1 cellular context compared by ENCODE assay signal in the genomic region with DNA sequence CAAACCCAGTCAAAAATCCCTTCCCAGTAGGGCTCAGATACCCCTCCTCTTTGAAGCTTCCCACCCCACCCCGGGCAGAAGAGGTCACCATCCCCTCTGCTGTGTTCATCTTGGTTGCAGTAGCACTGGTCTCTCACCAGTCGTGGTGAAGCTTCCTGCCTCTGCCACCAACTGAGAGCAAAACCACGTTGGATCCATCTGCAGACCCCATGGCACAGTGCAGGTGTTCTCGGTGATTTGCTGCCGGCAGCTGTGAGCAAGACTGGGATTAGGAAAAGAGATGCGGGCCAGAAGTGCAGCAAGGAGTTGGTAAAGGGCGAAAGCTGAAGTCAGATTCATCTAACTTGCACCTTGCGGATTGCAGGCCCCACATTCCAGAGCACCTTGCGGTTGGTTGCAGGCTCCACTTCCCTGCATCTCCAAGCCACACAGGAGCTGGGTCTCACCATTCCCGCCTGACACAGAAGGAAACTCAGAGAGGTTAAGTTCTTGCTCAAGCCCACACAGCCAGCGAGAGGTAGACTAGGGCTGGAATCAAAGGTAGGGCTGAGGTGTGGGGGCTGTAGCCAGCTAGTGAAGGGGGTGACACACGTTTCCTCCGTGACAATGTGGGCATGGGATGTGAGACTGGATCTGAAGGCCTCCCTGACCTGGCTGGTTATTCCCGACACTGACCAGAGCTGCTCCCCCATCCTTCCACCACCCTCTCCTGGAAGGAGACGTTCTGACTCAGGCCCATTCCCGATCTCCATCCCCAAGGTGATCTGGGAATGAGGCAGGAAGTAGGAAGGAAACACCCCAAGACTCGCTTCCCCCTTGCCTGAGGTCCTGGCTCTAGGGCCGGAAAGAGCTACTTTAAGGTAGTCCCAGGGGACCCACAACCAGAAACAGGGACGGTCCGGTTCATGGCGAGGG.
TF ChIP-seq lines count a peak whose summit lies in the region.

No MANE protein-coding gene starts in this region.

TF ChIP-seq in endothelial cell of umbilical vein, 7 proteins besides CTCF, POLR2A, EP300 and RAD21:
- TF ChIP-seq POLR2AphosphoS5 (IDR thresholded peaks at IDR 0.05; ENCODE audit: insufficient read depth, low read depth, low read length) (no peak), EZH2 (IDR thresholded peaks at IDR 0.05; ENCODE audit: borderline replicate concordance, low read depth, low read length, severe bottlenecking) (no peak), MYC (IDR thresholded peaks at IDR 0.05; ENCODE audit: low read depth, low read length) (no peak), FOS (IDR thresholded peaks at IDR 0.05; ENCODE audit: borderline replicate concordance, insufficient read depth, low read length) (no peak), JUN (IDR thresholded peaks at IDR 0.05; ENCODE audit: borderline replicate concordance, insufficient read depth, insufficient read length, low read depth) (no peak)
